ENCODE assay signal across 9 cellular contexts in the genomic region with DNA sequence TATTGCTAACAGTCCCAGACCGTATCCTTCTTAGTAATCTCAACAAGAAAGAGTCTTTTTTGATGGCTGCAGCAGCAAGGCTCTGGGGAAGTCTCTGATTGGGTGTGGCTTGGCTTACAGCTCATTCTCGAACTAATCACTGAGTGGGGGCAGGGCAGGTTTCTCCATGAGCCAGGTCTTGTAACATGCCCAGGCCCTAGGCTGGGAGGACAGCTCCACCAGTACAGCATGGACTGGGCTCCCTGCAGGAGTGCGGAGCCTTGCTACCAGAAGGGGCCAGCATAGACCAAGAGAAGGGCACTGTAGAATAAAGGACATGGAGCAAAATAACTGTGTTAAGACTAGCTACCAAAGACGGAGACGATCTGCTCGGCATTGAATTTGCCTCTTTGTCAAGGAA. TPM values are rescaled to one million over a fixed set of nuclear protein-coding genes. Genes with fewer than 3 reads are reported as not detected.
A peak's percentile ranks its signal among the peaks of the same experiment; 100 is the strongest.
DNase-seq lines count a peak whose midpoint lies in the region; ATAC-seq, FAIRE-seq and TF ChIP-seq lines count a peak whose summit lies in the region.
"Had no signal": no experiment of that assay in that cellular context is flagged by ENCODE, and none has a peak within 500 bp of the region (broad histone marks: within the 10 kb centered on the region; RNA-seq: fewer than 3 reads in every experiment).

No MANE protein-coding gene starts in this region.

- no peak overlapping the region for H3K27ac Mint-ChIP-seq in astrocyte (ENCODE audit: unreplicated experiment)
- H3K27ac Mint-ChIP-seq: effector memory CD8-positive, alpha-beta T cell had no signal

- 35% methylated on average over 6 of the region's 6 CpGs for whole genome bisulfite sequencing in smooth muscle cell (ENCODE audit: low lambda C conversion rate)

- POLR2A ChIA-PET in HEK293 (lab: Yijun Ruan, JAX): interaction anchor here (0.9 to 1.0 kb wide), 2 partner anchors 9 to 57 kb away, joined by 3 to 4 read pairs; no protein-coding TSS in a partner anchor

- H3K36me3 Mint-ChIP-seq in astrocyte (ENCODE audit: low read depth, unreplicated experiment): peaks cover 12% of the 10 kb centered on the region

- peaks cover 96% of the 10 kb centered on the region for H4K20me1 ChIP-seq in astrocyte (ENCODE audit: insufficient read depth, low read length)
- H4K20me1 ChIP-seq in smooth muscle cell (ENCODE audit: low read depth): peaks cover 99% of the 10 kb centered on the region

- DNase-seq in astrocyte (ENCODE audit: low read depth) (peak; percentile 60), right atrium auricular region (ENCODE audit: low spot score) (peak; percentile 88), smooth muscle cell (lab: John Stamatoyannopoulos, UW; ENCODE audit: unreplicated experiment) (peak; percentile 39), NCI-H345 (lab: John Stamatoyannopoulos, UW) (no peak)
- DNase-seq in stimulated activated CD4-positive, alpha-beta T cell treated with anti-CD3 and anti-CD28 coated beads, Interleukin-1b, Interleukin-23, amount 100 ng/mL, for 48 hours: no peak
- DNase-seq in NK-92 treated with Interleukin-12 subunit alpha and Interleukin-12 subunit beta, amount 100 ng/mL, for 24 hours (lab: John Stamatoyannopoulos, UW): no peak
- DNase-seq: effector memory CD8-positive, alpha-beta T cell had no signal

- H3K27me3 ChIP-seq in astrocyte (ENCODE audit: insufficient read depth, low read length): no peaks in the 10 kb centered on the region
- no peaks in the 10 kb centered on the region for H3K27me3 ChIP-seq in right atrium auricular region
- H3K27me3 ChIP-seq in smooth muscle cell (ENCODE audit: low read depth): no peaks in the 10 kb centered on the region

- no peaks in the 10 kb centered on the region for H3K9me3 Mint-ChIP-seq in astrocyte (ENCODE audit: unreplicated experiment)
- H3K9me3 Mint-ChIP-seq: effector memory CD8-positive, alpha-beta T cell had no signal

- CTCF ChIA-PET in HEK293 (lab: Yijun Ruan, JAX): interaction anchor here (0.6 to 16.7 kb wide), 14 partner anchors 9 to 1340 kb away, joined by 3 to 543 read pairs (median 4); partner anchors contain the start of gene NPTN

- H3K4me1 Mint-ChIP-seq in astrocyte (ENCODE audit: low read depth, unreplicated experiment): peaks cover 52% of the 10 kb centered on the region

- no peak for ATAC-seq in GM19463 (IDR thresholded peaks at IDR 0.05; ENCODE audit: unreplicated experiment)
- ATAC-seq: effector memory CD8-positive, alpha-beta T cell had no signal

- peaks cover 100% of the 10 kb centered on the region for H3K79me2 ChIP-seq in astrocyte (ENCODE audit: insufficient read depth, low read length)
- H3K79me2 ChIP-seq in smooth muscle cell (ENCODE audit: low read depth): peaks cover 100% of the 10 kb centered on the region

- H3F3A ChIP-seq in smooth muscle cell (ENCODE audit: low read depth): peaks cover 40% of the 10 kb centered on the region

- FAIRE-seq in astrocyte (lab: Jason Lieb, UNC): no peak

- H3K9me3 ChIP-seq in HEK293 (ENCODE audit: control insufficient read depth, insufficient read depth, low read depth, low read length) (no peaks in the 10 kb centered on the region), astrocyte (ENCODE audit: insufficient read depth, low read depth, low read length) (no peaks in the 10 kb centered on the region), right atrium auricular region (no peaks in the 10 kb centered on the region), smooth muscle cell (replicated peaks; ENCODE audit: low read depth) (no peaks in the 10 kb centered on the region)

- H3K9ac ChIP-seq in astrocyte (ENCODE audit: low read length) (no peak overlapping the region), smooth muscle cell (ENCODE audit: low read depth) (no peak overlapping the region)

- no peaks in the 10 kb centered on the region for H3K27me3 Mint-ChIP-seq in astrocyte (ENCODE audit: low read depth, unreplicated experiment)

- TF ChIP-seq CTCF in HEK293 (tag by site-specific recombination; IDR thresholded peaks at IDR 0.05) (peak; percentile 88), astrocyte (IDR thresholded peaks at IDR 0.05; ENCODE audit: insufficient read depth, low read depth, low read length) (no peak), right atrium auricular region (IDR thresholded peaks at IDR 0.05) (peak in 1 of 2 donors; percentile 63), smooth muscle cell (IDR thresholded peaks at IDR 0.05; ENCODE audit: borderline replicate concordance, insufficient read depth, poor library complexity, severe bottlenecking) (peak; percentile 21)

- H3K4me3 ChIP-seq in HEK293 (ENCODE audit: low read depth, low read length): no peak overlapping the region
- H3K4me3 ChIP-seq in astrocyte (ENCODE audit: insufficient read depth, low read depth, low read length): no peak overlapping the region
- H3K4me3 ChIP-seq in right atrium auricular region: no peak overlapping the region
- H3K4me3 ChIP-seq in smooth muscle cell: no peak overlapping the region

- H2AFZ ChIP-seq in astrocyte (ENCODE audit: low read depth, low read length) (no peak overlapping the region), smooth muscle cell (ENCODE audit: low read depth) (no peak overlapping the region)

- H3K4me2 ChIP-seq in astrocyte (ENCODE audit: low read length) (peak overlapping the region; percentile 47), smooth muscle cell (peak overlapping the region; percentile 56)

- peaks cover 17% of the 10 kb centered on the region; the same call in 1 of the 2 replicates for H3K4me1 ChIP-seq in HEK293 (ENCODE audit: control insufficient read depth, insufficient read depth, low read length)
- peaks cover 56% of the 10 kb centered on the region for H3K4me1 ChIP-seq in astrocyte (ENCODE audit: insufficient read depth, low read length)
- H3K4me1 ChIP-seq in right atrium auricular region: peaks cover 0 to 74% of the 10 kb centered on the region in 2 donors
- peaks cover 44% of the 10 kb centered on the region for H3K4me1 ChIP-seq in smooth muscle cell (ENCODE audit: low read depth)

- H3K36me3 ChIP-seq in HEK293 (ENCODE audit: control insufficient read depth in 2 of 2, insufficient read depth in 1 of 2, low read length in 2 of 2): peaks cover 0 to 8% of the 10 kb centered on the region in 2 experiments; a peak in 1 of 3 replicates
- H3K36me3 ChIP-seq in astrocyte (ENCODE audit: insufficient read depth, low read length): no peaks in the 10 kb centered on the region
- no peaks in the 10 kb centered on the region for H3K36me3 ChIP-seq in right atrium auricular region
- no peaks in the 10 kb centered on the region for H3K36me3 ChIP-seq in smooth muscle cell (ENCODE audit: low read depth)

- H3K27ac ChIP-seq in HEK293 (ENCODE audit: extremely low read depth, low read depth, low read length): no peak overlapping the region
- H3K27ac ChIP-seq in astrocyte (ENCODE audit: low read depth, low read length): peak overlapping the region; percentile 3
- H3K27ac ChIP-seq in right atrium auricular region: peak overlapping the region; percentile 37 to 39
- peak overlapping the region; percentile 63 for H3K27ac ChIP-seq in smooth muscle cell (ENCODE audit: low read depth)

- H3K4me3 Mint-ChIP-seq in astrocyte (ENCODE audit: unreplicated experiment): no peak overlapping the region
- H3K4me3 Mint-ChIP-seq: effector memory CD8-positive, alpha-beta T cell had no signal

TF ChIP-seq in HEK293, 187 proteins besides CTCF, POLR2A, EP300 and RAD21:
- TF ChIP-seq ZBTB17 (tag by site-specific recombination; IDR thresholded peaks at IDR 0.05) (peak; percentile 34; the same call in 1 of the 2 replicates), ZNF707 (tag by site-specific recombination; IDR thresholded peaks at IDR 0.05) (no peak), ZIC2 (tag by site-specific recombination; IDR thresholded peaks at IDR 0.05) (no peak), KLF1 (tag by site-specific recombination; IDR thresholded peaks at IDR 0.05) (0 out of 2 replicates have a peak, but pooled peaks have one; percentile 19), SETDB1 (IDR thresholded peaks at IDR 0.05; ENCODE audit: insufficient read length, low read length) (no peak)

RNA-seq across cellular contexts. Expression of gene CD276, which starts 7.2 kb away (rescaled TPM):
- total RNA-seq in astrocyte: 220 and 225 TPM in 2 replicates
- 10 to 100 TPM; 31.2 to 60.4 TPM for total RNA-seq in right atrium auricular region
- 139 and 144 TPM in 2 replicates for total RNA-seq in smooth muscle cell
- 257 and 312 TPM in 2 replicates for polyA plus RNA-seq in smooth muscle cell

RNA-seq across cellular contexts. Expression of gene NPTN, which starts 58.2 kb away (rescaled TPM):
- total RNA-seq in astrocyte (281 and 305 TPM in 2 replicates), right atrium auricular region (100 to 1,000 TPM; 186 to 225 TPM), smooth muscle cell (189 and 215 TPM in 2 replicates)
- 153 TPM in 2 replicates for polyA plus RNA-seq in smooth muscle cell

Comparison
In these comparisons a context has a peak if more than half of its experiments do, and no peak if none do; other contexts are left out.
1. DNase-seq: peak in astrocyte (single experiment), right atrium auricular region (single experiment) and smooth muscle cell (single experiment); none in stimulated activated CD4-positive, alpha-beta T cell treated with anti-CD3 and anti-CD28 coated beads, Interleukin-1b, Interleukin-23, amount 100 ng/mL, for 48 hours (single experiment), NCI-H345 (single experiment) and NK-92 treated with Interleukin-12 subunit alpha and Interleukin-12 subunit beta, amount 100 ng/mL, for 24 hours (single experiment).